ENCODE assay signal across 22 cellular contexts in the genomic region with DNA sequence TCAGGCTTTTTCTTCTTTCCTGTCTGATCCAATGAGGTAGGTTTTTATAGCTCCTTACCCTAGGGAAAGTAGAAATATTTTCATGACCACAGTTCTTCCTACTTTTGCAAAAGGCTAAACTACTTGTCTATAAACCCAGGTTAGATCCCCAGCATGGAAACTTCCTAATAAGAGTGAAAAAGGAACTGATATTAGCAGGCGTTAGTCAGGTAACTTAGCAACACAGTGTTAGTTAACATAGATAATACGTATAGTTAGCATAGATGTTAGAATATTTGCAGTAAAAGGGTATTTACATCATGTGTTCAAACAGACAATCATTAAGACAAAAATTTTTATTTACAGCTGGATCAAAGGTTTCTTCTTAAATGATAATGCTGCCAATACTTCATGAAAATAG.
A peak's percentile ranks its signal among the peaks of the same experiment; 100 is the strongest.
DNase-seq lines count a peak whose midpoint lies in the region; ATAC-seq and TF ChIP-seq lines count a peak whose summit lies in the region.
"Had no signal": no experiment of that assay in that cellular context is flagged by ENCODE, and none has a peak within 500 bp of the region (broad histone marks: within the 10 kb centered on the region; RNA-seq: fewer than 3 reads in every experiment).

No MANE protein-coding gene starts in this region.

- H3K36me3 ChIP-seq in PC-3 (ENCODE audit: low read depth, low read length): no peaks in the 10 kb centered on the region

- no peak overlapping the region for H3K4me3 ChIP-seq in PC-3 (ENCODE audit: low read length)

- no peak overlapping the region for H2AFZ ChIP-seq in PC-3 (ENCODE audit: low read length)

- no peak overlapping the region for H3K9ac ChIP-seq in PC-3 (ENCODE audit: low read length)

- no peak overlapping the region for H3K4me3 Mint-ChIP-seq in stimulated activated naive B cell treated with anti-CD40 and anti-IgM and Interleukin-4, amounts not matched to agents 10 μg/mL and 1 μg/mL and 100 μg/mL, for 72 hours
- H3K4me3 Mint-ChIP-seq: CD8-positive, alpha-beta memory T cell had no signal

- no peaks in the 10 kb centered on the region for H3F3A ChIP-seq in PC-3 (ENCODE audit: low read length, unreplicated experiment)

- peaks cover 0 to 2% of the 10 kb centered on the region in 2 donors for H3K4me1 Mint-ChIP-seq in stimulated activated naive B cell treated with anti-CD40 and anti-IgM and Interleukin-4, amounts not matched to agents 10 μg/mL and 1 μg/mL and 100 μg/mL, for 72 hours
- H3K4me1 Mint-ChIP-seq: CD8-positive, alpha-beta memory T cell had no signal

- no peaks in the 10 kb centered on the region for H3K9me3 ChIP-seq in PC-3 (ENCODE audit: low read length)

- no peaks in the 10 kb centered on the region for H4K20me1 ChIP-seq in PC-3 (ENCODE audit: low read length)

- H3K27ac Mint-ChIP-seq in stimulated activated naive B cell treated with anti-CD40 and anti-IgM and Interleukin-4, amounts not matched to agents 10 μg/mL and 1 μg/mL and 100 μg/mL, for 72 hours: no peak overlapping the region
- H3K27ac Mint-ChIP-seq: CD8-positive, alpha-beta memory T cell had no signal

- H3K27ac ChIP-seq in PC-3 (ENCODE audit: low read length): 0 out of 2 replicates have a peak overlapping the region, but pooled peaks have one; percentile 37

- no peaks in the 10 kb centered on the region for H3K27me3 ChIP-seq in PC-3 (ENCODE audit: low read length)

- no peak overlapping the region; the same call in 1 of the 2 replicates for H3K4me2 ChIP-seq in PC-3 (ENCODE audit: low read length)

- BruUV-seq in PC-3 (replicated peaks; lab: Mats Ljungman, UMichigan): no TSS peak

- H3K9me3 Mint-ChIP-seq in stimulated activated naive B cell treated with anti-CD40 and anti-IgM and Interleukin-4, amounts not matched to agents 10 μg/mL and 1 μg/mL and 100 μg/mL, for 72 hours: no peaks in the 10 kb centered on the region
- H3K9me3 Mint-ChIP-seq: CD8-positive, alpha-beta memory T cell had no signal

- peaks cover 15 to 22% of the 10 kb centered on the region in 2 donors for H3K27me3 Mint-ChIP-seq in stimulated activated naive B cell treated with anti-CD40 and anti-IgM and Interleukin-4, amounts not matched to agents 10 μg/mL and 1 μg/mL and 100 μg/mL, for 72 hours

- H3K36me3 Mint-ChIP-seq in stimulated activated naive B cell treated with anti-CD40 and anti-IgM and Interleukin-4, amounts not matched to agents 10 μg/mL and 1 μg/mL and 100 μg/mL, for 72 hours: no peaks in the 10 kb centered on the region
- H3K36me3 Mint-ChIP-seq: CD8-positive, alpha-beta memory T cell had no signal

- no peak for TF ChIP-seq CTCF in PC-3 (conservative IDR thresholded peaks at IDR 0.05; ENCODE audit: low read depth, low read length)

- H3K79me2 ChIP-seq in PC-3 (ENCODE audit: low read length): no peaks in the 10 kb centered on the region

- POLR2A ChIA-PET in PC-3 (lab: Charles Lee; ENCODE audit: unreplicated experiment): interaction anchor here (0.5 to 0.6 kb wide), 2 partner anchors 165 to 1375 kb away, joined by 3 to 4 read pairs; no protein-coding TSS in a partner anchor

- CTCF ChIA-PET in PC-3 (lab: Charles Lee): no interaction called here

- peaks cover 14% of the 10 kb centered on the region for H3K4me1 ChIP-seq in PC-3 (ENCODE audit: insufficient read depth, low read length)

- no peaks in the 10 kb centered on the region for H3K9me2 ChIP-seq in PC-3 (replicated peaks; ENCODE audit: low read length)

- DNase-seq in NOMO-1 (lab: John Stamatoyannopoulos, UW; ENCODE audit: unreplicated experiment in 2 of 2) (peak; percentile 24 to 81), NOMO-1 treated with dmso at 0.1 percent for 144 hours (lab: John Stamatoyannopoulos, UW; ENCODE audit: unreplicated experiment) (no peak), PC-3 (no peak), posterior vena cava (ENCODE audit: low spot score) (no peak), DMS79 treated with DMSO at 0.1 percent for 48 hours (lab: John Stamatoyannopoulos, UW) (no peak)
- DNase-seq in stimulated activated naive B cell treated with anti-CD40 and anti-IgM and Interleukin-4, amounts not matched to agents 10 μg/mL and 1 μg/mL and 100 μg/mL, for 72 hours: no peak
- DNase-seq: 8988T; C1 segment of cervical spinal cord; Calu3; CD8-positive, alpha-beta memory T cell; GDM1; KG1; NCI-H1092 treated with DMSO at 0.1 percent for 48 hours; NCI-H1436 treated with DMSO at 0.1 percent for 48 hours; NCI-H1930; NCI-H2227 treated with DMSO at 0.1 percent for 48 hours; NCI-H510A; NCI-H774; NK-92 treated with Interleukin-12 subunit alpha and Interleukin-12 subunit beta, amount 100 ng/mL, for 24 hours; T-helper 1 cell had no signal

- ATAC-seq in HG03354 (IDR thresholded peaks at IDR 0.05; ENCODE audit: poor library complexity, severe bottlenecking, unreplicated experiment) (peak; percentile 59), PC-3 (peak; percentile 24; the same call in 1 of the 2 replicates), HG03095 (IDR thresholded peaks at IDR 0.05; ENCODE audit: unreplicated experiment) (no peak)
- peak; percentile 33 to 74 for ATAC-seq in stimulated activated naive B cell treated with anti-CD40 and anti-IgM and Interleukin-4, amounts not matched to agents 10 μg/mL and 1 μg/mL and 100 μg/mL, for 72 hours (replicated peaks)

- intact Hi-C loops in PC-3 (cut with micrococcal nuclease): no loop called here
- intact Hi-C loops in posterior vena cava (cut with DNase I): loop anchor here in 1 of 2 donors (10.0 kb wide), 1 partner anchor 1097 kb away; no protein-coding TSS in a partner anchor

Comparison
In these comparisons a context has a peak if more than half of its experiments do, and no peak if none do; other contexts are left out.
1. DNase-seq: peak in NOMO-1 (2 of 2); none in NOMO-1 treated with dmso at 0.1 percent for 144 hours (single experiment), PC-3 (single experiment), stimulated activated naive B cell treated with anti-CD40 and anti-IgM and Interleukin-4, amounts not matched to agents 10 μg/mL and 1 μg/mL and 100 μg/mL, for 72 hours (single experiment), posterior vena cava (single experiment) and DMS79 treated with DMSO at 0.1 percent for 48 hours (single experiment).